ENCODE assay signal across 9 cellular contexts in genomic region chr14:60648169-60648933, GRCh38. TPM values are rescaled to one million over a fixed set of nuclear protein-coding genes. Genes with fewer than 3 reads are reported as not detected.
DNase-seq lines count a peak whose midpoint lies in the region; ATAC-seq, FAIRE-seq and TF ChIP-seq lines count a peak whose summit lies in the region.
"Had no signal": no experiment of that assay in that cellular context is flagged by ENCODE, and none has a peak within 500 bp of the region (broad histone marks: within the 10 kb centered on the region; RNA-seq: fewer than 3 reads in every experiment).

No MANE protein-coding gene starts in this region.

- H3K27ac ChIP-seq in C4-2B (peak overlapping the region; percentile 58), HUES48 (ENCODE audit: low read depth, low read length) (no peak overlapping the region)
- H3K27ac ChIP-seq: neutrophil had no signal

- H3K4me1 ChIP-seq in HUES48 (ENCODE audit: control insufficient read depth, insufficient read depth, low read length) = peaks cover 77% of the 10 kb centered on the region

- DNase-seq in bronchial epithelial cell (ENCODE audit: low read depth) = peak; percentile 13
- DNase-seq in myocyte (ENCODE audit: low read depth) = peak; percentile 45
- no peak for DNase-seq in C1 segment of cervical spinal cord (lab: John Stamatoyannopoulos, UW)
- no peak for DNase-seq in CD1c-positive myeloid dendritic cell (ENCODE audit: extremely low spot score)
- DNase-seq in AG08395 (ENCODE audit: low spot score) = no peak

- no peak for FAIRE-seq in bronchial epithelial cell (lab: Jason Lieb, UNC)

- no peaks in the 10 kb centered on the region for H3K9me3 ChIP-seq in HUES48 (ENCODE audit: control insufficient read depth, insufficient read depth, low read length)
- H3K9me3 ChIP-seq: neutrophil had no signal

- no peak for TF ChIP-seq CTCF in C4-2B (conservative IDR thresholded peaks at IDR 0.05)
- TF ChIP-seq CTCF in bronchial epithelial cell (IDR thresholded peaks at IDR 0.05; ENCODE audit: insufficient read depth, low read length, severe bottlenecking) = peak; percentile 17

- H3K4me3 ChIP-seq in HUES48 (ENCODE audit: low read depth, low read length) = peak overlapping the region; percentile 53
- H3K4me3 ChIP-seq in bronchial epithelial cell (ENCODE audit: low read depth, low read length) = peak overlapping the region; percentile 87

- H3K9ac ChIP-seq in HUES48 (ENCODE audit: low read depth, low read length) = no peak overlapping the region

- H3K27me3 ChIP-seq in HUES48 (ENCODE audit: control insufficient read depth, insufficient read depth, low read length) = peaks cover 100% of the 10 kb centered on the region
- no peaks in the 10 kb centered on the region for H3K27me3 ChIP-seq in bronchial epithelial cell (ENCODE audit: control insufficient read depth, insufficient read depth, low read length)

- ATAC-seq in HG02588 (IDR thresholded peaks at IDR 0.05; ENCODE audit: unreplicated experiment) = no peak

- H3K36me3 ChIP-seq in HUES48 (ENCODE audit: control insufficient read depth, insufficient read depth, low read length) = no peaks in the 10 kb centered on the region
- H3K36me3 ChIP-seq in bronchial epithelial cell (ENCODE audit: control insufficient read depth, insufficient read depth, low read length) = no peaks in the 10 kb centered on the region
- H3K36me3 ChIP-seq: neutrophil had no signal

RNA-seq across cellular contexts. Expression of gene SIX1, which starts 0.9 kb away (rescaled TPM):
- total RNA-seq in bronchial epithelial cell (5.3 and 6.5 TPM in 2 replicates), myocyte (96.6 and 118 TPM in 2 replicates)
- polyA plus RNA-seq in myocyte (2012) = 26.2 TPM

Comparison
In these comparisons a context has a peak if more than half of its experiments do, and no peak if none do; other contexts are left out.
1. DNase-seq: peak in bronchial epithelial cell (single experiment) and myocyte (single experiment); none in C1 segment of cervical spinal cord (0 of 14), CD1c-positive myeloid dendritic cell (single experiment) and AG08395 (single experiment).
2. RNA of gene SIX1, which starts 0.9 kb away (total RNA-seq): 96.6 to 118 TPM in myocyte; 5.3 to 6.5 TPM in bronchial epithelial cell; every median in the first group is over 10 times any median in the second.